In genomic region chr7:157138101-157138423, GRCh38 we compare ENCODE assay signal across 9 cellular contexts. TPM values are rescaled to one million over a fixed set of nuclear protein-coding genes. Genes with fewer than 3 reads are reported as not detected.
A peak's percentile ranks its signal among the peaks of the same experiment; 100 is the strongest.
DNase-seq lines count a peak whose midpoint lies in the region; ATAC-seq, FAIRE-seq and TF ChIP-seq lines count a peak whose summit lies in the region.
"Had no signal": no experiment of that assay in that cellular context is flagged by ENCODE, and none has a peak within 500 bp of the region (broad histone marks: within the 10 kb centered on the region; RNA-seq: fewer than 3 reads in every experiment).

No MANE protein-coding gene starts in this region.

- H3K9me2 ChIP-seq in OCI-LY1 (ENCODE audit: low read depth, low read length): no peaks in the 10 kb centered on the region

- POLR2A ChIA-PET in endothelial cell of umbilical vein (lab: Charles Lee): no interaction called here

- H3K27me3 ChIP-seq in OCI-LY1 (ENCODE audit: insufficient read depth, low read length) (no peaks in the 10 kb centered on the region), endothelial cell of umbilical vein (ENCODE audit: control insufficient read depth in 2 of 2, insufficient read depth in 2 of 2, low read length in 2 of 2) (no peaks in the 10 kb centered on the region), ovary (no peaks in the 10 kb centered on the region)

- H2AFZ ChIP-seq in OCI-LY1 (ENCODE audit: low read length): peak overlapping the region; percentile 65; the same call in 1 of the 2 replicates
- peak overlapping the region; percentile 83 for H2AFZ ChIP-seq in endothelial cell of umbilical vein (ENCODE audit: low read depth, low read length)

- intact Hi-C loops in endothelial cell of umbilical vein (cut with micrococcal nuclease) (loop anchor here (1.0 to 5.0 kb wide), 7 partner anchors 121 to 497 kb away; partner anchors contain the start of genes DNAJB6, LMBR1 and RNF32), ovary (cut with DNase I) (no loop called here)

- H3K36me3 ChIP-seq in OCI-LY1 (ENCODE audit: insufficient read depth, low read length) (peaks cover 28% of the 10 kb centered on the region), endothelial cell of umbilical vein (ENCODE audit: control insufficient read depth in 2 of 2, extremely low read depth in 1 of 2, insufficient read depth in 2 of 2, low read length in 2 of 2) (peaks cover 0 to 2% of the 10 kb centered on the region in 2 experiments), ovary (no peaks in the 10 kb centered on the region)

- H3K9me3 ChIP-seq in OCI-LY1 (ENCODE audit: low read length) (no peaks in the 10 kb centered on the region), endothelial cell of umbilical vein (replicated peaks; ENCODE audit: control insufficient read depth, insufficient read depth, low read length) (no peaks in the 10 kb centered on the region), ovary (no peaks in the 10 kb centered on the region)

- H3K4me3 ChIP-seq in OCI-LY1 (ENCODE audit: low read depth, low read length, poor library complexity, severe bottlenecking) (peak overlapping the region; percentile 62), endothelial cell of umbilical vein (replicated peaks in 1 of 3; ENCODE audit: insufficient read depth in 1 of 3, low read depth in 1 of 3, low read length in 3 of 3) (peak overlapping the region; percentile 12 to 49 (median 48)), ovary (peak overlapping the region; percentile 56)

- H3K4me2 ChIP-seq in OCI-LY1 (ENCODE audit: low read length): peak overlapping the region; percentile 72
- H3K4me2 ChIP-seq in endothelial cell of umbilical vein (ENCODE audit: insufficient read depth, low read length): peak overlapping the region; percentile 83

- CTCF ChIA-PET in endothelial cell of umbilical vein (lab: Charles Lee): no interaction called here

- ATAC-seq in HG03045 (IDR thresholded peaks at IDR 0.05; ENCODE audit: unreplicated experiment): no peak

- TF ChIP-seq POLR2A in endothelial cell of umbilical vein (IDR thresholded peaks at IDR 0.05; ENCODE audit: low read depth, low read length): no peak
- no peak for TF ChIP-seq POLR2A in ovary (IDR thresholded peaks at IDR 0.05)
- TF ChIP-seq POLR2A in GM12892 (IDR thresholded peaks at IDR 0.05; ENCODE audit: low read depth, low read length): no peak

- no peaks in the 10 kb centered on the region for H3K9me1 ChIP-seq in endothelial cell of umbilical vein (replicated peaks; ENCODE audit: control insufficient read depth, extremely low read depth, insufficient read depth, low read length)

- H3K27ac ChIP-seq in OCI-LY1 (ENCODE audit: low read depth, low read length, poor library complexity, severe bottlenecking) (peak overlapping the region; percentile 81), endothelial cell of umbilical vein (ENCODE audit: insufficient read depth, low read depth, low read length) (peak overlapping the region; percentile 3), ovary (peak overlapping the region; percentile 81 to 92)

- dilution Hi-C loops in endothelial cell of umbilical vein (cut with MboI; ENCODE audit: extremely low pct_ligation_motif_present, low sequenced_read_pairs): no loop called here

- no TSS peak for BruUV-seq in endothelial cell of umbilical vein (replicated peaks; lab: Mats Ljungman, UMichigan)

- H3K79me2 ChIP-seq in OCI-LY1 (ENCODE audit: insufficient read depth, low read length) (peaks cover 39% of the 10 kb centered on the region), endothelial cell of umbilical vein (ENCODE audit: control insufficient read depth, insufficient read depth, low read length) (peaks cover 40% of the 10 kb centered on the region)

- H3K9ac ChIP-seq in OCI-LY1 (ENCODE audit: low read length): peak overlapping the region; percentile 49
- peak overlapping the region; percentile 40 for H3K9ac ChIP-seq in endothelial cell of umbilical vein (replicated peaks; ENCODE audit: extremely low read depth, insufficient read depth, low read length)

- DNase-seq in DMS153 (lab: John Stamatoyannopoulos, UW) (peak; percentile 77), endothelial cell of umbilical vein (ENCODE audit: low read depth, low spot score) (no peak), ovary (no peak), D721Med (ENCODE audit: insufficient read length, low spot score) (no peak), GM12892 (ENCODE audit: insufficient read length) (no peak)
- no peak for DNase-seq in NK-92 treated with Interleukin-12 subunit alpha and Interleukin-12 subunit beta, amount 100 ng/mL, for 24 hours (lab: John Stamatoyannopoulos, UW)

- H3K4me1 ChIP-seq in OCI-LY1 (ENCODE audit: insufficient read depth, low read length, severe bottlenecking) (peaks cover 37% of the 10 kb centered on the region), endothelial cell of umbilical vein (ENCODE audit: control insufficient read depth, extremely low read depth, insufficient read depth, low read length) (peaks cover 24% of the 10 kb centered on the region), ovary (ENCODE audit: insufficient read depth) (peaks cover 13% of the 10 kb centered on the region)

- H4K20me1 ChIP-seq in OCI-LY1 (ENCODE audit: insufficient read depth, low read length) (no peaks in the 10 kb centered on the region), endothelial cell of umbilical vein (replicated peaks; ENCODE audit: control insufficient read depth, extremely low read depth, insufficient read depth, low read length) (peaks cover 4% of the 10 kb centered on the region)

- TF ChIP-seq CTCF in OCI-LY1 (IDR thresholded peaks at IDR 0.05; ENCODE audit: low read length) (no peak), endothelial cell of umbilical vein (IDR thresholded peaks at IDR 0.05; ENCODE audit: extremely low read depth in 1 of 2, insufficient read depth in 1 of 2, low read depth in 1 of 2, low read length in 2 of 2) (no peak), ovary (IDR thresholded peaks at IDR 0.05) (no peak), D721Med (IDR thresholded peaks at IDR 0.05; ENCODE audit: insufficient read depth, missing control alignments) (no peak)

- FAIRE-seq in endothelial cell of umbilical vein (lab: Jason Lieb, UNC) (peak; percentile 28), D721Med (lab: Jason Lieb, UNC) (no peak), GM12892 (lab: Jason Lieb, UNC) (no peak)
- FAIRE-seq: colon had no signal

- no peak for TF ChIP-seq EP300 in ovary (IDR thresholded peaks at IDR 0.05)

- no peaks in the 10 kb centered on the region for H3F3A ChIP-seq in OCI-LY1 (ENCODE audit: insufficient read depth, low read length)

- WGBS in ovary, 3 donors: 20 to 26% (median 26%) methylated on average over 5 of the region's 5 CpGs

TF ChIP-seq in endothelial cell of umbilical vein, 7 proteins besides CTCF, POLR2A, EP300 and RAD21:
- TF ChIP-seq MYC (IDR thresholded peaks at IDR 0.05; ENCODE audit: low read depth, low read length): no peak
- TF ChIP-seq FOS (IDR thresholded peaks at IDR 0.05; ENCODE audit: borderline replicate concordance, insufficient read depth, low read length): no peak
- TF ChIP-seq JUN (IDR thresholded peaks at IDR 0.05; ENCODE audit: borderline replicate concordance, insufficient read depth, insufficient read length, low read depth): no peak
- no peak for TF ChIP-seq GATA2 (IDR thresholded peaks at IDR 0.05; ENCODE audit: insufficient read depth, insufficient read length, low read depth, low read length)
- TF ChIP-seq MAX (IDR thresholded peaks at IDR 0.05; ENCODE audit: insufficient read depth, insufficient read length): no peak
- TF ChIP-seq EZH2 (IDR thresholded peaks at IDR 0.05; ENCODE audit: borderline replicate concordance, low read depth, low read length, severe bottlenecking): no peak
- no peak for TF ChIP-seq POLR2AphosphoS5 (IDR thresholded peaks at IDR 0.05; ENCODE audit: insufficient read depth, low read depth, low read length)
TF ChIP-seq in endothelial cell of umbilical vein: peak in this region for 0.

RNA-seq across cellular contexts. Expression of gene UBE3C, which starts 0.7 kb away (rescaled TPM):
- total RNA-seq in endothelial cell of umbilical vein (75.9 and 77.3 TPM in 2 replicates), ovary (10 to 100 TPM; 41.9 to 62.7 (median 47.5) TPM)
- polyA plus RNA-seq in endothelial cell of umbilical vein (38.0 and 45.1 TPM in 2 replicates), ovary (10 to 100 TPM; 21.5 to 40.3 TPM)
- polyA plus RNA-seq in endothelial cell of umbilical vein (2011; cell fraction: cytosol; rRNA removed): 38.7 and 41.0 TPM in 2 replicates
- polyA plus RNA-seq in endothelial cell of umbilical vein (2011; cell fraction: nucleus; rRNA removed): 55.7 and 69.9 TPM in 2 replicates
- polyA plus RNA-seq in endothelial cell of umbilical vein (2012): 47.7 and 63.2 TPM in 2 replicates
- 93.1 and 94.1 TPM in 2 replicates for polyA minus RNA-seq in endothelial cell of umbilical vein
- 54.3 TPM for polyA minus RNA-seq in endothelial cell of umbilical vein (2011; cell fraction: cytosol; rRNA and poly(A)+ RNA removed)
- 88.0 and 120 TPM in 2 replicates for polyA minus RNA-seq in endothelial cell of umbilical vein (2011; cell fraction: nucleus; rRNA and poly(A)+ RNA removed)
- polyA plus RNA-seq in GM12892 (2012; ENCODE audit: missing spikeins): 44.1 TPM

Comparison
In these comparisons a context has a peak if more than half of its experiments do, and no peak if none do; other contexts are left out.
1. H3K27ac ChIP-seq: peak in every context shown above with its lines; median percentile 86 in ovary; 81 in OCI-LY1; 3 in endothelial cell of umbilical vein.